1 cellular context compared by ENCODE assay signal in the genomic region with DNA sequence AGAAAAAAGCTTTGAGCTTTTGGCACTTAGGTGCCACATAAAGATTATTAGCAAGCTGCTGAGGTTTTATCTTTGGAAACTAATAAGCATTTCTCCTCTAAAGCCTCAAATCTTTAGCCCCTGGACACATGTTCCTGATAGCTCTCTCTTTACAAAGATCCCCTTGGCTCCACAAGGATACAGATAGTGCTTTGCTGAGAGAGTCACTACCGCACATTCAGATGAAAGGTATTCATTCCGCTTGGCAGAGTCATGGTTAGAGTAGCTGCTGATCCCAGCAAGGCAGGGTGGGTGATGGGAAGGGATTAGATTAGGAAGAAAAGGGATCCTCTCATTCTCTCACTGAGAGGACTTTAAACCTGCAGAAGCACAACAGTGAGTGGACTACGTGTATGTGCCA.
TF ChIP-seq lines count a peak whose summit lies in the region.

No MANE protein-coding gene starts in this region.

TF ChIP-seq in SK-N-SH, 30 proteins besides CTCF, POLR2A, EP300 and RAD21 (continued from another document):
- TF ChIP-seq, protein P1, sequence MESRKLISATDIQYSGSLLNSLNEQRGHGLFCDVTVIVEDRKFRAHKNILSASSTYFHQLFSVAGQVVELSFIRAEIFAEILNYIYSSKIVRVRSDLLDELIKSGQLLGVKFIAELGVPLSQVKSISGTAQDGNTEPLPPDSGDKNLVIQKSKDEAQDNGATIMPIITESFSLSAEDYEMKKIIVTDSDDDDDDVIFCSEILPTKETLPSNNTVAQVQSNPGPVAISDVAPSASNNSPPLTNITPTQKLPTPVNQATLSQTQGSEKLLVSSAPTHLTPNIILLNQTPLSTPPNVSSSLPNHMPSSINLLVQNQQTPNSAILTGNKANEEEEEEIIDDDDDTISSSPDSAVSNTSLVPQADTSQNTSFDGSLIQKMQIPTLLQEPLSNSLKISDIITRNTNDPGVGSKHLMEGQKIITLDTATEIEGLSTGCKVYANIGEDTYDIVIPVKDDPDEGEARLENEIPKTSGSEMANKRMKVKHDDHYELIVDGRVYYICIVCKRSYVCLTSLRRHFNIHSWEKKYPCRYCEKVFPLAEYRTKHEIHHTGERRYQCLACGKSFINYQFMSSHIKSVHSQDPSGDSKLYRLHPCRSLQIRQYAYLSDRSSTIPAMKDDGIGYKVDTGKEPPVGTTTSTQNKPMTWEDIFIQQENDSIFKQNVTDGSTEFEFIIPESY (IDR thresholded peaks at IDR 0.05; ENCODE audit: borderline replicate concordance, low read depth) = no peak
- TF ChIP-seq USF1 (IDR thresholded peaks at IDR 0.05; ENCODE audit: borderline replicate concordance, low read depth) (no peak), EZH2phosphoT487 (IDR thresholded peaks at IDR 0.05; ENCODE audit: borderline replicate concordance, low read depth) (no peak), GABPA (IDR thresholded peaks at IDR 0.05; ENCODE audit: low read depth) (no peak), PBX3 (IDR thresholded peaks at IDR 0.05) (peak; percentile 58), FOSL2 (IDR thresholded peaks at IDR 0.05; ENCODE audit: borderline replicate concordance, low read depth) (peak; percentile 94), TCF12 (IDR thresholded peaks at IDR 0.05) (peak; percentile 75), JUND (IDR thresholded peaks at IDR 0.05) (peak; percentile 92), ELF1 (IDR thresholded peaks at IDR 0.05) (no peak; the same call in 1 of the 2 replicates), NRF1 (IDR thresholded peaks at IDR 0.05; ENCODE audit: low read depth, low read length) (no peak), NFIC (IDR thresholded peaks at IDR 0.05; ENCODE audit: borderline replicate concordance) (peak; percentile 77), RXRA (IDR thresholded peaks at IDR 0.05; ENCODE audit: borderline replicate concordance, low read depth) (peak; percentile 20; the same call in 1 of the 2 replicates), TAF1 (IDR thresholded peaks at IDR 0.05; ENCODE audit: borderline replicate concordance, low read depth, low read length) (no peak), IRF3 (IDR thresholded peaks at IDR 0.05; ENCODE audit: low read depth, low read length) (no peak), POLR2AphosphoS5 (IDR thresholded peaks at IDR 0.05; ENCODE audit: low read depth, low read length) (peak; percentile 45; the same call in 1 of the 2 replicates), MEF2A (IDR thresholded peaks at IDR 0.05; ENCODE audit: borderline replicate concordance, low read depth) (no peak), MXI1 (IDR thresholded peaks at IDR 0.05; ENCODE audit: low read depth, low read length) (no peak), GATA2 (CRISPR knock-in tag; IDR thresholded peaks at IDR 0.05) (no peak), TEAD4 (IDR thresholded peaks at IDR 0.05; ENCODE audit: borderline replicate concordance, insufficient read depth) (peak; percentile 30; the same call in 1 of the 2 replicates)
- TF ChIP-seq, protein P2, sequence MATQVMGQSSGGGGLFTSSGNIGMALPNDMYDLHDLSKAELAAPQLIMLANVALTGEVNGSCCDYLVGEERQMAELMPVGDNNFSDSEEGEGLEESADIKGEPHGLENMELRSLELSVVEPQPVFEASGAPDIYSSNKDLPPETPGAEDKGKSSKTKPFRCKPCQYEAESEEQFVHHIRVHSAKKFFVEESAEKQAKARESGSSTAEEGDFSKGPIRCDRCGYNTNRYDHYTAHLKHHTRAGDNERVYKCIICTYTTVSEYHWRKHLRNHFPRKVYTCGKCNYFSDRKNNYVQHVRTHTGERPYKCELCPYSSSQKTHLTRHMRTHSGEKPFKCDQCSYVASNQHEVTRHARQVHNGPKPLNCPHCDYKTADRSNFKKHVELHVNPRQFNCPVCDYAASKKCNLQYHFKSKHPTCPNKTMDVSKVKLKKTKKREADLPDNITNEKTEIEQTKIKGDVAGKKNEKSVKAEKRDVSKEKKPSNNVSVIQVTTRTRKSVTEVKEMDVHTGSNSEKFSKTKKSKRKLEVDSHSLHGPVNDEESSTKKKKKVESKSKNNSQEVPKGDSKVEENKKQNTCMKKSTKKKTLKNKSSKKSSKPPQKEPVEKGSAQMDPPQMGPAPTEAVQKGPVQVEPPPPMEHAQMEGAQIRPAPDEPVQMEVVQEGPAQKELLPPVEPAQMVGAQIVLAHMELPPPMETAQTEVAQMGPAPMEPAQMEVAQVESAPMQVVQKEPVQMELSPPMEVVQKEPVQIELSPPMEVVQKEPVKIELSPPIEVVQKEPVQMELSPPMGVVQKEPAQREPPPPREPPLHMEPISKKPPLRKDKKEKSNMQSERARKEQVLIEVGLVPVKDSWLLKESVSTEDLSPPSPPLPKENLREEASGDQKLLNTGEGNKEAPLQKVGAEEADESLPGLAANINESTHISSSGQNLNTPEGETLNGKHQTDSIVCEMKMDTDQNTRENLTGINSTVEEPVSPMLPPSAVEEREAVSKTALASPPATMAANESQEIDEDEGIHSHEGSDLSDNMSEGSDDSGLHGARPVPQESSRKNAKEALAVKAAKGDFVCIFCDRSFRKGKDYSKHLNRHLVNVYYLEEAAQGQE (IDR thresholded peaks at IDR 0.05; ENCODE audit: low read depth, low read length) = no peak
- TF ChIP-seq, protein P3, sequence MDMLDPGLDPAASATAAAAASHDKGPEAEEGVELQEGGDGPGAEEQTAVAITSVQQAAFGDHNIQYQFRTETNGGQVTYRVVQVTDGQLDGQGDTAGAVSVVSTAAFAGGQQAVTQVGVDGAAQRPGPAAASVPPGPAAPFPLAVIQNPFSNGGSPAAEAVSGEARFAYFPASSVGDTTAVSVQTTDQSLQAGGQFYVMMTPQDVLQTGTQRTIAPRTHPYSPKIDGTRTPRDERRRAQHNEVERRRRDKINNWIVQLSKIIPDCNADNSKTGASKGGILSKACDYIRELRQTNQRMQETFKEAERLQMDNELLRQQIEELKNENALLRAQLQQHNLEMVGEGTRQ (IDR thresholded peaks at IDR 0.05; ENCODE audit: borderline replicate concordance, low read depth, low read length) = no peak
- TF ChIP-seq, protein P4, sequence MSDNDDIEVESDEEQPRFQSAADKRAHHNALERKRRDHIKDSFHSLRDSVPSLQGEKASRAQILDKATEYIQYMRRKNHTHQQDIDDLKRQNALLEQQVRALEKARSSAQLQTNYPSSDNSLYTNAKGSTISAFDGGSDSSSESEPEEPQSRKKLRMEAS (IDR thresholded peaks at IDR 0.05; ENCODE audit: low read depth) = peak; percentile 88
TF ChIP-seq in SK-N-SH: peak in this region for 9.
